ENCODE assay signal across 9 cellular contexts in the genomic region with DNA sequence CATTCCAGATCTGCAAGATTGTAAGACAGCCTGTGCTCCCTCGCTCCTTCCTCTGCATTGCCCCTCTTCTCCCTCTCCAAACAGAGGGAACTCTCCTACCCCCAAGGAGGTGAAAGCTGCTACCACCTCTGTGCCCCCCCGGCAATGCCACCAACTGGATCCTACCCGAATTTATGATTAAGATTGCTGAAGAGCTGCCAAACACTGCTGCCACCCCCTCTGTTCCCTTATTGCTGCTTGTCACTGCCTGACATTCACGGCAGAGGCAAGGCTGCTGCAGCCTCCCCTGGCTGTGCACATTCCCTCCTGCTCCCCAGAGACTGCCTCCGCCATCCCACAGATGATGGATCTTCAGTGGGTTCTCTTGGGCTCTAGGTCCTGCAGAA. TPM values are rescaled to one million over a fixed set of nuclear protein-coding genes. Genes with fewer than 3 reads are reported as not detected.
DNase-seq lines count a peak whose midpoint lies in the region; ATAC-seq and TF ChIP-seq lines count a peak whose summit lies in the region.
"Had no signal": no experiment of that assay in that cellular context is flagged by ENCODE, and none has a peak within 500 bp of the region (broad histone marks: within the 10 kb centered on the region; RNA-seq: fewer than 3 reads in every experiment).

No MANE protein-coding gene starts in this region.

- DNase-seq in activated T-cell treated with anti-CD3 and anti-CD28 coated beads, Interleukin-2, amount 50 U/mL, for 1 hour, result peak; percentile 51
- DNase-seq in activated T-cell treated with anti-CD3 and anti-CD28 coated beads for 4 hours (no peak), T-cell (peak in 2 of 34 experiments; percentile 22 to 32), cerebellar cortex (ENCODE audit: low spot score) (no peak), upper lobe of left lung (no peak), left lung (no peak)
- DNase-seq in effector memory CD4-positive, alpha-beta T cell, result no peak

- H3K4me1 ChIP-seq in effector memory CD4-positive, alpha-beta T cell (ENCODE audit: control insufficient read depth, insufficient read depth, low read length, poor library complexity, severe bottlenecking), result peaks cover 95% of the 10 kb centered on the region
- H3K4me1 ChIP-seq in upper lobe of left lung, result peaks cover 2 to 17% (median 13%) of the 10 kb centered on the region in 4 donors
- H3K4me1 ChIP-seq in left lung, result peaks cover 7 to 28% of the 10 kb centered on the region in 2 donors

- H3K4me1 Mint-ChIP-seq in T-cell, result peaks cover 91 to 96% (median 93%) of the 10 kb centered on the region in 3 donors
- H3K4me1 Mint-ChIP-seq in stimulated activated memory B cell treated with anti-CD40 and anti-IgM and Interleukin-4, amounts not matched to agents 10 μg/mL and 1 μg/mL and 100 μg/mL, for 72 hours, result peaks cover 86% of the 10 kb centered on the region

- no peaks in the 10 kb centered on the region for H3K9me3 Mint-ChIP-seq in T-cell
- H3K9me3 Mint-ChIP-seq in stimulated activated memory B cell treated with anti-CD40 and anti-IgM and Interleukin-4, amounts not matched to agents 10 μg/mL and 1 μg/mL and 100 μg/mL, for 72 hours, result no peaks in the 10 kb centered on the region

- no peak for TF ChIP-seq CTCF in upper lobe of left lung (IDR thresholded peaks at IDR 0.05)
- no peak for TF ChIP-seq CTCF in left lung (IDR thresholded peaks at IDR 0.05)

- peaks cover 0 to 2% of the 10 kb centered on the region in 2 donors for H3K27me3 Mint-ChIP-seq in T-cell
- no peaks in the 10 kb centered on the region for H3K27me3 Mint-ChIP-seq in stimulated activated memory B cell treated with anti-CD40 and anti-IgM and Interleukin-4, amounts not matched to agents 10 μg/mL and 1 μg/mL and 100 μg/mL, for 72 hours

- 45 to 55% methylated on average over 5 of the region's 5 CpGs for WGBS in upper lobe of left lung, 2 donors

- TF ChIP-seq POLR2A in upper lobe of left lung (IDR thresholded peaks at IDR 0.05), result no peak

- CTCF ChIA-PET in T-cell (lab: Charles Lee), result interaction anchor here (0.6 to 4.6 kb wide), 9 partner anchors 9 to 700 kb away, joined by 3 to 23 read pairs (median 4); no protein-coding TSS in a partner anchor

- H3K36me3 ChIP-seq in effector memory CD4-positive, alpha-beta T cell (ENCODE audit: control insufficient read depth, insufficient read depth, low read length), result peaks cover 57% of the 10 kb centered on the region
- H3K36me3 ChIP-seq in upper lobe of left lung (no peaks in the 10 kb centered on the region), left lung (no peaks in the 10 kb centered on the region)
- H3K36me3 ChIP-seq: breast epithelium had no signal

- no peak overlapping the region for H3K4me3 ChIP-seq in effector memory CD4-positive, alpha-beta T cell (ENCODE audit: insufficient read depth, low read depth, low read length, poor library complexity, severe bottlenecking)
- H3K4me3 ChIP-seq in upper lobe of left lung (no peak overlapping the region), left lung (no peak overlapping the region)
- H3K4me3 ChIP-seq: breast epithelium had no signal

- intact Hi-C loops in left lung (cut with DNase I), result no loop called here

- ATAC-seq in T-cell (replicated peaks in 1 of 4) (no peak), upper lobe of left lung (ENCODE audit: low FRiP score in 2 of 2) (no peak), left lung (no peak)
- ATAC-seq in stimulated activated memory B cell treated with anti-CD40 and anti-IgM and Interleukin-4, amounts not matched to agents 10 μg/mL and 1 μg/mL and 100 μg/mL, for 72 hours, result no peak

- H3K27ac Mint-ChIP-seq in T-cell, result peak overlapping the region; percentile 98 to 99
- H3K27ac Mint-ChIP-seq in stimulated activated memory B cell treated with anti-CD40 and anti-IgM and Interleukin-4, amounts not matched to agents 10 μg/mL and 1 μg/mL and 100 μg/mL, for 72 hours, result peak overlapping the region; percentile 98

- no peaks in the 10 kb centered on the region for H3K27me3 ChIP-seq in effector memory CD4-positive, alpha-beta T cell (replicated peaks; ENCODE audit: control insufficient read depth, insufficient read depth, low read length, poor library complexity, severe bottlenecking)
- H3K27me3 ChIP-seq in upper lobe of left lung (no peaks in the 10 kb centered on the region), left lung (no peaks in the 10 kb centered on the region)
- H3K27me3 ChIP-seq: breast epithelium had no signal

- no peaks in the 10 kb centered on the region for H3K9me3 ChIP-seq in effector memory CD4-positive, alpha-beta T cell (ENCODE audit: control insufficient read depth, low read length)
- H3K9me3 ChIP-seq in upper lobe of left lung (no peaks in the 10 kb centered on the region), left lung (no peaks in the 10 kb centered on the region)
- H3K9me3 ChIP-seq: breast epithelium had no signal

- POLR2A ChIA-PET in T-cell (lab: Charles Lee), result interaction anchor here (0.6 to 3.0 kb wide), 7 partner anchors 10 to 37 kb away, joined by 3 to 17 read pairs (median 4); partner anchors contain the start of gene DAD1 (in 2 of the 2)

- peak overlapping the region; percentile 71 to 86 (median 77) for H3K4me3 Mint-ChIP-seq in T-cell
- H3K4me3 Mint-ChIP-seq in stimulated activated memory B cell treated with anti-CD40 and anti-IgM and Interleukin-4, amounts not matched to agents 10 μg/mL and 1 μg/mL and 100 μg/mL, for 72 hours, result peak overlapping the region; percentile 50

- peak overlapping the region; percentile 99 for H3K27ac ChIP-seq in effector memory CD4-positive, alpha-beta T cell (ENCODE audit: insufficient read depth, low read length, poor library complexity, severe bottlenecking)
- H3K27ac ChIP-seq in upper lobe of left lung (peak overlapping the region in 2 of 4 donors; percentile 24 to 26), left lung (no peak overlapping the region)
- H3K27ac ChIP-seq: breast epithelium had no signal

- TF ChIP-seq EP300 in upper lobe of left lung (IDR thresholded peaks at IDR 0.05), result no peak

- H3K36me3 Mint-ChIP-seq in T-cell, result peaks cover 62% of the 10 kb centered on the region
- H3K36me3 Mint-ChIP-seq in stimulated activated memory B cell treated with anti-CD40 and anti-IgM and Interleukin-4, amounts not matched to agents 10 μg/mL and 1 μg/mL and 100 μg/mL, for 72 hours, result peaks cover 35% of the 10 kb centered on the region

RNA-seq across cellular contexts. Expression of gene DAD1, which starts 37.4 kb away (rescaled TPM):
- total RNA-seq in T-cell (100 to 1,000 TPM in 4 of 5 donors, 10 to 100 TPM in 1; 80.9 to 127 (median 113) TPM), upper lobe of left lung (100 to 1,000 TPM in 4 of 6 donors, 10 to 100 TPM in 1, 1 to 10 TPM in 1; 8.4 to 188 (median 134) TPM), left lung (100 to 1,000 TPM; 220 to 251 TPM)

RNA-seq across cellular contexts. Expression of gene ABHD4, which starts 46.5 kb away (rescaled TPM):
- total RNA-seq in T-cell (10 to 100 TPM; 10.1 to 20.9 (median 17.3) TPM), upper lobe of left lung (10 to 100 TPM; 20.1 to 31.3 (median 26.1) TPM), left lung (10 to 100 TPM; 33.6 to 51.0 TPM)
